ENCODE assay signal across 8 cellular contexts in the genomic region with DNA sequence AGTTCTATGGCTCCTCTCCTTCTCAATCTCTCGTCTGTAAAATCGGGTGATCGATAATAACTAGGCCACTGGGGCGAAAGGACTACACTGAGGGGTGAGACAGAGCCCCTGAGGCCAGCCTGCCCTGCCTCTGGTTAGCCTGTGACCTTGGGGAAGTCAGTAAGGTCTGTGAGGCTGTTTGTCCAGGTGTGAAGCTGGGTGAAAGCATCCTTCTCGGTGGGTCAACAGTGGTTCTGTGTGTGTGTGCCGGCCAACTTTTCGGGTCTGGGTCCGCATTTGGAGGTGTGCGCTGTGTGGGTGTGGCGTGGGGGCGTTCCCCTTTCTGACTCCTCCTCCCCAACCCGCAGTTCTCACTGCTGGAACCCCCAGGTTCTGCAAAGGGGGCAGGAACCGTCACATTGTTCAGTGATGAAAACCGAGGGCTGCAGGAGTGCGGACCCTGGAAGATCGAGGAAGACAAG. TPM values are rescaled to one million over a fixed set of nuclear protein-coding genes. Genes with fewer than 3 reads are reported as not detected.
DNase-seq lines count a peak whose midpoint lies in the region; ATAC-seq, FAIRE-seq and TF ChIP-seq lines count a peak whose summit lies in the region.

No MANE protein-coding gene starts in this region.

- no peak for TF ChIP-seq POLR2A in uterus (IDR thresholded peaks at IDR 0.05)

- CTCF ChIA-PET in naive thymus-derived CD4-positive, alpha-beta T cell (lab: Charles Lee), result interaction anchor here (1.0 to 2.7 kb wide), 9 partner anchors 8 to 126 kb away, joined by 3 to 15 read pairs (median 5); a partner anchor contains a TSS

- H3K4me1 ChIP-seq in duodenal mucosa (ENCODE audit: control insufficient read depth in 1 of 2, insufficient read depth in 2 of 2, low read length in 2 of 2) (peaks cover 30 to 55% of the 10 kb centered on the region in 2 donors), uterus (no peaks in the 10 kb centered on the region)
- H3K4me1 ChIP-seq in naive thymus-derived CD4-positive, alpha-beta T cell (ENCODE audit: control insufficient read depth in 2 of 2, insufficient read depth in 2 of 2, low read length in 2 of 2), result peaks cover 50 to 58% of the 10 kb centered on the region in 2 donors

- peaks cover 0 to 7% (median 0%) of the 10 kb centered on the region in 5 donors for H3K36me3 Mint-ChIP-seq in naive thymus-derived CD4-positive, alpha-beta T cell

- FAIRE-seq in RCC 7860 (lab: Jason Lieb, UNC), result no peak

- ATAC-seq in naive thymus-derived CD4-positive, alpha-beta T cell, result no peak
- ATAC-seq in HG03135 (IDR thresholded peaks at IDR 0.05; ENCODE audit: unreplicated experiment), result no peak

- peak overlapping the region; percentile 86 to 97 (median 92) for H3K4me3 Mint-ChIP-seq in naive thymus-derived CD4-positive, alpha-beta T cell

- peaks cover 0 to 5% (median 0%) of the 10 kb centered on the region in 11 donors for H3K9me3 Mint-ChIP-seq in naive thymus-derived CD4-positive, alpha-beta T cell

- POLR2A ChIA-PET in naive thymus-derived CD4-positive, alpha-beta T cell (lab: Charles Lee), result interaction anchor here (0.8 to 11.7 kb wide), 11 partner anchors 11 to 180 kb away, joined by 3 to 251 read pairs (median 6); a partner anchor contains a TSS

- H3K27ac ChIP-seq in VCaP (peak overlapping the region; percentile 95), duodenal mucosa (ENCODE audit: low read depth, low read length) (peak overlapping the region; percentile 59), uterus (peak overlapping the region; percentile 75 to 76)
- peak overlapping the region; percentile 83 for H3K27ac ChIP-seq in naive thymus-derived CD4-positive, alpha-beta T cell (ENCODE audit: low read depth, low read length)

- H3K27me3 Mint-ChIP-seq in naive thymus-derived CD4-positive, alpha-beta T cell, result no peaks in the 10 kb centered on the region

- intact Hi-C loops in naive thymus-derived CD4-positive, alpha-beta T cell (cut with micrococcal nuclease), result loop anchor here (1.0 to 5.0 kb wide), 4 partner anchors 17 to 126 kb away; a partner anchor contains a TSS
- intact Hi-C loops in uterus (cut with DNase I; ENCODE audit: low total_unique reads), result no loop called here

- peak; percentile 80 for DNase-seq in H7
- peak; percentile 41 to 77 (median 66) for DNase-seq in naive thymus-derived CD4-positive, alpha-beta T cell
- no peak for DNase-seq in uterus
- DNase-seq in NCI-H1417 (lab: John Stamatoyannopoulos, UW), result no peak
- no peak for DNase-seq in RCC 7860 (ENCODE audit: low spot score)

- no peaks in the 10 kb centered on the region for H3K27me3 ChIP-seq in H7 (ENCODE audit: control insufficient read depth, insufficient read depth, low read length)
- no peaks in the 10 kb centered on the region for H3K27me3 ChIP-seq in duodenal mucosa (ENCODE audit: control insufficient read depth in 1 of 2, insufficient read depth in 2 of 2, low read length in 2 of 2)
- no peaks in the 10 kb centered on the region for H3K27me3 ChIP-seq in naive thymus-derived CD4-positive, alpha-beta T cell (ENCODE audit: control insufficient read depth in 2 of 2, insufficient read depth in 2 of 2, low read length in 2 of 2)
- H3K27me3 ChIP-seq in uterus, result no peaks in the 10 kb centered on the region

- H3K9ac ChIP-seq in duodenal mucosa (ENCODE audit: low read depth in 1 of 2, low read length in 2 of 2), result peak overlapping the region; percentile 53 to 77

- H3K27ac Mint-ChIP-seq in naive thymus-derived CD4-positive, alpha-beta T cell, result peak overlapping the region; percentile 93 to 100 (median 99)

- H3K4me1 Mint-ChIP-seq in naive thymus-derived CD4-positive, alpha-beta T cell, result peaks cover 49 to 77% (median 69%) of the 10 kb centered on the region in 7 donors

- H3K9me3 ChIP-seq in duodenal mucosa (ENCODE audit: control insufficient read depth in 1 of 2, low read length in 2 of 2) (no peaks in the 10 kb centered on the region), uterus (no peaks in the 10 kb centered on the region)
- no peaks in the 10 kb centered on the region for H3K9me3 ChIP-seq in naive thymus-derived CD4-positive, alpha-beta T cell (ENCODE audit: control insufficient read depth in 2 of 3, low read length in 3 of 3)

- TF ChIP-seq CTCF in VCaP (conservative IDR thresholded peaks at IDR 0.05) (no peak), uterus (IDR thresholded peaks at IDR 0.05) (no peak)

- H3K4me3 ChIP-seq in H7 (ENCODE audit: insufficient read depth, low read depth, low read length) (peak overlapping the region; percentile 79), duodenal mucosa (ENCODE audit: low read depth in 1 of 2, low read length in 2 of 2) (peak overlapping the region; percentile 70 to 77), uterus (peak overlapping the region; percentile 41 to 58)
- peak overlapping the region; percentile 86 for H3K4me3 ChIP-seq in naive thymus-derived CD4-positive, alpha-beta T cell (ENCODE audit: low read length)

- H3K36me3 ChIP-seq in H7 (replicated peaks; ENCODE audit: control insufficient read depth, insufficient read depth, low read length) (no peaks in the 10 kb centered on the region), duodenal mucosa (ENCODE audit: control insufficient read depth in 1 of 2, insufficient read depth in 2 of 2, low read length in 2 of 2) (no peaks in the 10 kb centered on the region), uterus (no peaks in the 10 kb centered on the region)
- H3K36me3 ChIP-seq in naive thymus-derived CD4-positive, alpha-beta T cell (ENCODE audit: control insufficient read depth in 2 of 3, insufficient read depth in 3 of 3, low read length in 3 of 3), result peaks cover 0 to 3% (median 0%) of the 10 kb centered on the region in 3 experiments

RNA-seq across cellular contexts. Expression of a gene that starts 5.0 kb away (rescaled TPM):
- total RNA-seq in H7 (2014; rRNA removed; shearing (Covaris generic)), result 67.4 and 75.6 TPM in 2 replicates
- total RNA-seq in naive thymus-derived CD4-positive, alpha-beta T cell, result 100 to 1,000 TPM; 145 to 305 (median 280) TPM
- polyA plus RNA-seq in naive thymus-derived CD4-positive, alpha-beta T cell, result 1 to 10 TPM; 3.3 to 5.0 TPM
- 10 to 100 TPM in 2 of 4 donors, 1 to 10 TPM in 2; 1.2 to 32.6 (median 9.2) TPM for total RNA-seq in uterus

RNA-seq across cellular contexts. Expression of a gene that starts 7.0 kb away (rescaled TPM):
- 0.04 and 0.21 TPM in 2 replicates for total RNA-seq in H7 (2014; rRNA removed; shearing (Covaris generic))
- 1 to 10 TPM; 1.0 to 3.3 (median 2.5) TPM for total RNA-seq in naive thymus-derived CD4-positive, alpha-beta T cell
- not detected for polyA plus RNA-seq in naive thymus-derived CD4-positive, alpha-beta T cell
- total RNA-seq in uterus, result under 1 TPM in 3 of 4 donors, not detected in 1; under 0.01 to 0.35 (median 0.09) TPM

Comparison
In these comparisons a context has a peak if more than half of its experiments do, and no peak if none do; other contexts are left out.
1. DNase-seq: peak in H7 (single experiment) and naive thymus-derived CD4-positive, alpha-beta T cell (9 of 9); none in uterus (0 of 2), NCI-H1417 (0 of 3) and RCC 7860 (single experiment).
2. Peak in every context shown above with its lines, with median percentiles within 50 percentile points of each other: H3K4me3 ChIP-seq and H3K27ac ChIP-seq.